Comparison of ENCODE assay signal across 8 cellular contexts in the genomic region with DNA sequence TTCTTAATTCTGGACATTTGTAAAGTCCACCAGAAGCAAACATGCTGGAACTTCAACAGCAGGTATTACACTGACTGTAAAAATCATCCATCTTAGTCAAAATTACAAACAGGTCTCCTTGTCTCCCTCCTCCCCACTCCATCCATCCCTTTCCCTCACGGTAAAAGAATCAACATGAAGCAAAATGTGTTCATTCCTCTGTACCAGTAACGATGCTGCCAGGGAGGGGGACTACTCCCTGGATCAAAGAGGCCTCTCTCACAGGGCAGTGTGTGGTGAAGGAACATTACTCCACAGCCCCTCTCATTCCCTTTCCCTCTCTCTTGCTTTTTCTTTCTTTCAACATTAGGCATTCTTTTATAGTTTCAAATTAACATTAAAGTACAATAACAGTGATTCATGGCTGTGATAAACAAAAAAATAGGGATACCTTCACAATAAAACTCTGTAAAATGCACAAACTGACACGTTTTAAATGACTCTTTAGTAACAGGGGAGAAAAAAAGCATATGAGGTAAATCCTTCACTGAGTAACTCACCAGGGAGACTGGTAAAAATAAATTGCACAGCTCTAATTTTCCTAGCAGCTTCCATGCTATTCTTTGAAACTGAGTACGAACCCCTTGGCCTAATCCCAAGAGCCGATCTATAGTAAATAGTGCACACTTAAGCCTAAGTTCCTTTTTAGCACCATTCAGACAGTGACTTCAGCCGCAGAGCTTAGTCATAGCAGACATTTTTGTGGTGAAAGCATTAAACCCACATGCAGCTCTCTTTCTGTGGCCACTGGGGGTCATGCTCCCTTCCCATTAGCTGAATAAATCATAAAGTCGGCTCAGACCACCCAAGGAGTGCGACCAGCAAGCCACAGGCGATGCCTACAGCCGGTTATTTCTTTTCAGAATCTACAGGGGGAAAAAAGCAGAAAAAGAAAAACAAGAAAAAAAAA.
DNase-seq lines count a peak whose midpoint lies in the region; ATAC-seq and TF ChIP-seq lines count a peak whose summit lies in the region.

No MANE protein-coding gene starts in this region.

- H3K27me3 ChIP-seq in foreskin keratinocyte (peaks cover 5% of the 10 kb centered on the region), testis (no peaks in the 10 kb centered on the region)

- no peaks in the 10 kb centered on the region for H3K9me3 ChIP-seq in testis

- no peak overlapping the region for H3K27ac ChIP-seq in foreskin keratinocyte
- H3K27ac ChIP-seq in testis, result peak overlapping the region in 1 of 2 donors; percentile 22

- no peak for TF ChIP-seq POLR2A in testis (IDR thresholded peaks at IDR 0.05)

- peak; percentile 27 for DNase-seq in GM10266 (ENCODE audit: extremely low spot score)
- DNase-seq in SKM-1 treated with dmso at 0.1 percent for 144 hours (lab: John Stamatoyannopoulos, UW; ENCODE audit: unreplicated experiment), result peak; percentile 31
- peak; percentile 67 to 84 for DNase-seq in foreskin keratinocyte
- DNase-seq in testis, result peak; percentile 70
- no peak for DNase-seq in NCI-H1436 (lab: John Stamatoyannopoulos, UW)
- DNase-seq in NCI-H1092 treated with DMSO at 0.1 percent for 48 hours (lab: John Stamatoyannopoulos, UW), result no peak

- H3K4me1 ChIP-seq in foreskin keratinocyte, result peaks cover 13% of the 10 kb centered on the region
- H3K4me1 ChIP-seq in testis, result peaks cover 15% of the 10 kb centered on the region

- ATAC-seq in GM21390 (IDR thresholded peaks at IDR 0.05; ENCODE audit: unreplicated experiment) (peak; percentile 97), HG03469 (IDR thresholded peaks at IDR 0.05; ENCODE audit: unreplicated experiment) (peak; percentile 99), foreskin keratinocyte (peak; percentile 92)

- no peak overlapping the region for H3K4me3 ChIP-seq in testis

- 28 to 29% methylated on average over 10 of the region's 10 CpGs for WGBS in testis, 2 donors

- TF ChIP-seq CTCF in GM10266 (IDR thresholded peaks at IDR 0.05; ENCODE audit: control insufficient read depth, insufficient read depth, low read depth, missing control alignments) (peak; percentile 25), foreskin keratinocyte (conservative IDR thresholded peaks at IDR 0.05) (peak; percentile 57), testis (IDR thresholded peaks at IDR 0.05) (peak in 1 of 3 experiments; percentile 1)

- intact Hi-C loops in testis (cut with DNase I; ENCODE audit: low total_unique reads), result no loop called here

- no peaks in the 10 kb centered on the region for H3K36me3 ChIP-seq in testis (ENCODE audit: low read depth, missing control alignments)

Comparison
In these comparisons a context has a peak if more than half of its experiments do, and no peak if none do; other contexts are left out.
1. DNase-seq: peak in GM10266 (single experiment), SKM-1 treated with dmso at 0.1 percent for 144 hours (single experiment), foreskin keratinocyte (2 of 2) and testis (single experiment); none in NCI-H1436 (single experiment) and NCI-H1092 treated with DMSO at 0.1 percent for 48 hours (single experiment).
2. Peak in every context shown above with its lines, with median percentiles within 50 percentile points of each other: ATAC-seq.